ENCODE assay signal across 8 cellular contexts in genomic region chr6:44222987-44223470, GRCh38. TPM values are rescaled to one million over a fixed set of nuclear protein-coding genes. Genes with fewer than 3 reads are reported as not detected.
A peak's percentile ranks its signal among the peaks of the same experiment; 100 is the strongest.
DNase-seq lines count a peak whose midpoint lies in the region; ATAC-seq, FAIRE-seq and TF ChIP-seq lines count a peak whose summit lies in the region.

No MANE protein-coding gene starts in this region.

- peaks cover 26% of the 10 kb centered on the region for H3K27me3 Mint-ChIP-seq in mesothelial cell of epicardium (ENCODE audit: low read depth)

- no peaks in the 10 kb centered on the region for H3K9me3 Mint-ChIP-seq in mesothelial cell of epicardium

- no peaks in the 10 kb centered on the region for H3K9me3 ChIP-seq in KOPT-K1 (ENCODE audit: insufficient read depth, low read length, poor library complexity, severe bottlenecking)
- no peaks in the 10 kb centered on the region for H3K9me3 ChIP-seq in breast epithelium

- H3K4me1 ChIP-seq in breast epithelium, result peaks cover 10 to 51% of the 10 kb centered on the region in 2 donors

- H3K27me3 ChIP-seq in breast epithelium, result no peaks in the 10 kb centered on the region

- TF ChIP-seq POLR2A in breast epithelium (IDR thresholded peaks at IDR 0.05), result no peak

- H3K36me3 Mint-ChIP-seq in mesothelial cell of epicardium, result no peaks in the 10 kb centered on the region

- H3K4me3 Mint-ChIP-seq in mesothelial cell of epicardium, result peak overlapping the region; percentile 58

- DNase-seq in GM12864 (ENCODE audit: low read depth) (no peak), breast epithelium (ENCODE audit: low spot score in 2 of 2) (no peak), mesothelial cell of epicardium (ENCODE audit: low spot score in 2 of 2, unreplicated experiment in 2 of 2) (no peak), GM19239 (ENCODE audit: insufficient read length, low spot score) (no peak), cerebellum (ENCODE audit: low spot score) (no peak), medulla oblongata (ENCODE audit: extremely low spot score) (no peak)

- FAIRE-seq in GM19239 (lab: Jason Lieb, UNC), result no peak

- H3K36me3 ChIP-seq in KOPT-K1 (ENCODE audit: insufficient read depth, low read length) (peaks cover 15% of the 10 kb centered on the region), breast epithelium (no peaks in the 10 kb centered on the region)

- peak overlapping the region; percentile 59 for H3K4me3 ChIP-seq in GM12864 (ENCODE audit: low read depth, low read length)
- peak overlapping the region; percentile 68 to 81 (median 75) for H3K4me3 ChIP-seq in breast epithelium

- peak; percentile 37 for TF ChIP-seq CTCF in GM12864 (IDR thresholded peaks at IDR 0.05; ENCODE audit: low read depth, low read length, missing control alignments)
- no peak for TF ChIP-seq CTCF in breast epithelium (IDR thresholded peaks at IDR 0.05)
- TF ChIP-seq CTCF in mesothelial cell of epicardium (IDR thresholded peaks at IDR 0.05; ENCODE audit: unreplicated experiment), result no peak

- intact Hi-C loops in breast epithelium (cut with DNase I; ENCODE audit: low total_unique reads), result no loop called here

- ATAC-seq in GM18873 (IDR thresholded peaks at IDR 0.05; ENCODE audit: low FRiP score, unreplicated experiment), result no peak

- peaks cover 56% of the 10 kb centered on the region for H3K4me1 Mint-ChIP-seq in mesothelial cell of epicardium

- peak overlapping the region; percentile 30 for H3K27ac Mint-ChIP-seq in mesothelial cell of epicardium

- H3K27ac ChIP-seq in KOPT-K1 (ENCODE audit: low read depth, low read length, poor library complexity, severe bottlenecking) (peak overlapping the region; percentile 85), breast epithelium (peak overlapping the region; percentile 98 to 99)

RNA-seq across cellular contexts. Expression of gene SLC29A1, which starts 0.4 kb away (rescaled TPM):
- total RNA-seq in breast epithelium (100 to 1,000 TPM; 106 to 140 (median 110) TPM), mesothelial cell of epicardium (13.2 to 13.9 TPM (median 13.9 TPM) in 3 replicates), cerebellum (10.8 TPM)

RNA-seq across cellular contexts. Expression of gene MYMX, which starts 6.3 kb away (rescaled TPM):
- total RNA-seq in breast epithelium (1 to 10 TPM in 2 of 3 donors, under 1 TPM in 1; 0.88 to 3.4 (median 2.9) TPM), mesothelial cell of epicardium (not detected in 3 replicates), cerebellum (not detected)

RNA-seq across cellular contexts. Expression of gene HSP90AB1, which starts 23.9 kb away (rescaled TPM):
- total RNA-seq in breast epithelium, result 100 to 1,000 TPM; 643 to 810 (median 662) TPM
- total RNA-seq in mesothelial cell of epicardium, result 992 to 1,038 TPM (median 1,015 TPM) in 3 replicates
- total RNA-seq in cerebellum, result 210 TPM

RNA-seq across cellular contexts. Expression of gene SLC35B2, which starts 34.3 kb away (rescaled TPM):
- total RNA-seq in breast epithelium, result 10 to 100 TPM; 32.8 to 50.5 (median 38.1) TPM
- total RNA-seq in mesothelial cell of epicardium, result 33.4 to 38.2 TPM (median 37.1 TPM) in 3 replicates
- total RNA-seq in cerebellum, result 23.9 TPM

RNA-seq across cellular contexts. Expression of gene NFKBIE, which starts 42.3 kb away (rescaled TPM):
- total RNA-seq in breast epithelium (10 to 100 TPM in 2 of 3 donors, 1 to 10 TPM in 1; 4.0 to 25.9 (median 14.4) TPM), mesothelial cell of epicardium (8.9 to 9.7 TPM (median 9.2 TPM) in 3 replicates), cerebellum (4.5 TPM)
